Comparison of ENCODE assay signal across 25 cellular contexts in the genomic region with DNA sequence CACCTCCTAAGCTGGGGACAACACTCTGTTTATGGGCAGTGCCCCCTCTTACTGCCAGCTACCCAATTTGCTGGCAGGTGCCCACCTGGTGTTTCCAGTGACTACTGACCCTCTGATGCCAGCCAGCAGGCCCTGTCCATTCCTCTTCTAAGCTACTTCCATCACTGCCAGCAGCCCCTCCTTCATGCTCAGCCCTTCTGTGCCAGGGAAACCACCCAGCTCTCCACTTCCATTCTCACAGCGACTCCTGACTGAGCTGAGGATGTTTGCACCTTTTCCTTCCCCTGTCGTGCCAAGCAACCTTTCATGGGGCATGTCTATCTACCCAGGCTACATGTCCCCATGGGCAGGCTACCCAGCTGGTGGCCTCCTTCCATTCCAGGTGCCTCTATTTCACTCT. TPM values are rescaled to one million over a fixed set of nuclear protein-coding genes. Genes with fewer than 3 reads are reported as not detected.
"Had no signal": no experiment of that assay in that cellular context is flagged by ENCODE, and none has a peak within 500 bp of the region (broad histone marks: within the 10 kb centered on the region; RNA-seq: fewer than 3 reads in every experiment).

No MANE protein-coding gene starts in this region.

- ATAC-seq: heart right ventricle; mucosa of descending colon; naive thymus-derived CD4-positive, alpha-beta T cell; right lobe of liver; stimulated activated memory B cell treated with anti-CD40 and anti-IgM and Interleukin-4, amounts not matched to agents 10 μg/mL and 1 μg/mL and 100 μg/mL, for 72 hours; stimulated activated naive CD8-positive, alpha-beta T cell treated with anti-CD3 and anti-CD28 coated beads, Interleukin-15, amount 100 ng/mL, for 72 hours had no signal

- DNase-seq: heart right ventricle; islet precursor cell; left ventricle myocardium inferior; mesendoderm; midbrain; mucosa of descending colon; naive thymus-derived CD4-positive, alpha-beta T cell; right lobe of liver; stimulated activated CD4-positive, alpha-beta T cell treated with anti-CD3 and anti-CD28 coated beads, Interleukin-1b, Interleukin-23, amount 100 ng/mL, for 48 hours; stimulated activated CD4-positive, alpha-beta T cell treated with anti-CD3 and anti-CD28 coated beads, Interleukin-2, amount 100 ng/mL, for 48 hours; stimulated activated CD4-positive, alpha-beta T cell treated with anti-CD3 and anti-CD28 coated beads, Interleukin-4, amount 100 ng/mL, for 4 hours; stimulated activated CD8-positive, alpha-beta memory T cell treated with anti-CD3 and anti-CD28 coated beads, Interleukin-4, amount 100 ng/mL, for 48 hours; stimulated activated naive CD4-positive, alpha-beta T cell treated with Interleukin-2 at 50 U/mL for 16 hours; stimulated activated naive CD8-positive, alpha-beta T cell treated with anti-CD3 and anti-CD28 coated beads, Interleukin-15, amount 100 ng/mL, for 72 hours; substantia nigra had no signal

- H3K36me3 ChIP-seq: heart right ventricle, left ventricle myocardium inferior, right atrium auricular region, right lobe of liver, tibial nerve, upper lobe of left lung had no signal

- H2AFZ ChIP-seq: hepatocyte, parathyroid adenoma had no signal

- H3K4me1 ChIP-seq: heart right ventricle, left ventricle myocardium inferior, parathyroid adenoma, right atrium auricular region, right lobe of liver, tibial nerve, upper lobe of left lung had no signal

- H3K4me3 ChIP-seq: heart right ventricle, hepatocyte, left ventricle myocardium inferior, lung, mucosa of descending colon, right atrium auricular region, right lobe of liver, smooth muscle cell, tibial nerve, upper lobe of left lung had no signal

- H3K27me3 ChIP-seq: hepatocyte, right atrium auricular region, right lobe of liver, tibial nerve, upper lobe of left lung had no signal

- H3K4me2 ChIP-seq: hepatocyte, smooth muscle cell had no signal

- H3K79me2 ChIP-seq: hepatocyte, parathyroid adenoma had no signal

- H3K27ac ChIP-seq: heart right ventricle, hepatocyte, left ventricle myocardium inferior, parathyroid adenoma, right atrium auricular region, right lobe of liver, tibial nerve, upper lobe of left lung had no signal

- H3K9me3 ChIP-seq: left ventricle myocardium inferior, right atrium auricular region, right lobe of liver had no signal

RNA-seq across cellular contexts. Expression of gene ZNF492, which starts 24.0 kb away (rescaled TPM):
- total RNA-seq: hepatocyte, myocyte, progenitor cell of endocrine pancreas, smooth muscle cell had no signal
